ENCODE assay signal across 1 cellular context in the genomic region with DNA sequence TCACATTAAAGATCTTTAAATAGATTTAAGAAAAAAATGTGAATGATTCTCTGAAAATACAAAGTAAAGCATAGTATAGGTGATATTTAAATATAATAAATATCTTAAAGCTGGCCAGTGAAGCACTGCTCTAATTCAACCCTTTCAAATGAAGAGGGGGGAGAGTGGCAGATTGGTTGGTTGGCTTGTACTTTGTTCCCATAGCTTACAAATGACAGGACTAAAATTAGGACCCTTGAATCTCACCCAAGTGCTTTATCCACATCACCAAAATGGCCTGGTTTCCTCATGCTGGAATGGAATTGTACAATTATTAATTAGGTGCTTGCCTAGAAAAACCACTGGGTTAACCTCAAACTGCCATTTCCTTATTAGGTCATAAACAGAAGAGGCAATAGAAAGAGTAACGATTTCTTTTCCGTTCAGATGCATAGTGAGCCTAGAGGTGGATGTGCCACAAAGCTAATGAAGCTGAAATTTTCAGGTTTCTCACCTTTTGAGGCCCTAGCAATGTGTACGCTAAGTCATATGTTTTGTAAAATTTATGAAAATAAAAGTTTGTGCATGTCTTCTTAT.
TF ChIP-seq lines count a peak whose summit lies in the region.

No MANE protein-coding gene starts in this region.

TF ChIP-seq in IMR-90, 13 proteins besides CTCF, POLR2A, EP300 and RAD21 (continued from another document):
- TF ChIP-seq RCOR1 (IDR thresholded peaks at IDR 0.05; ENCODE audit: insufficient replicate concordance, low read length) (no peak), RFX5 (IDR thresholded peaks at IDR 0.05; ENCODE audit: low read depth, low read length) (no peak), CEBPB (IDR thresholded peaks at IDR 0.05; ENCODE audit: low read depth, low read length) (no peak), CHD1 (IDR thresholded peaks at IDR 0.05; ENCODE audit: low read depth, low read length) (no peak), MAFK (IDR thresholded peaks at IDR 0.05; ENCODE audit: low read depth, low read length) (no peak)
